Comparison of ENCODE assay signal across 12 cellular contexts in genomic region chr2:55012648-55013484, GRCh38. TPM values are rescaled to one million over a fixed set of nuclear protein-coding genes. Genes with fewer than 3 reads are reported as not detected.
A peak's percentile ranks its signal among the peaks of the same experiment; 100 is the strongest.
DNase-seq lines count a peak whose midpoint lies in the region; ATAC-seq and TF ChIP-seq lines count a peak whose summit lies in the region.
"Had no signal": no experiment of that assay in that cellular context is flagged by ENCODE, and none has a peak within 500 bp of the region (broad histone marks: within the 10 kb centered on the region; RNA-seq: fewer than 3 reads in every experiment).

No MANE protein-coding gene starts in this region.

- H3K27me3 ChIP-seq in tibial artery: no peaks in the 10 kb centered on the region

- H3K36me3 ChIP-seq in tibial artery: no peaks in the 10 kb centered on the region

- POLR2A ChIA-PET in activated CD8-positive, alpha-beta T cell treated with anti-CD3 and anti-CD28 coated beads for 36 hours (lab: Charles Lee): no interaction called here
- POLR2A ChIA-PET in activated CD8-positive, alpha-beta T cell treated with anti-CD3 and anti-CD28 coated beads, Interleukin-2, amount 10 ng/mL, durations not matched to agents 7 days and 5 days (lab: Charles Lee): interaction anchor here (1.5 kb wide), 1 partner anchor 37 kb away, joined by 4 read pairs; the partner anchor contains the start of gene RTN4

- H3K27ac Mint-ChIP-seq in activated CD8-positive, alpha-beta T cell treated with anti-CD3 and anti-CD28 coated beads for 36 hours: peak overlapping the region; percentile 16
- H3K27ac Mint-ChIP-seq in activated CD8-positive, alpha-beta T cell treated with anti-CD3 and anti-CD28 coated beads, Interleukin-2, amount 10 ng/mL, durations not matched to agents 7 days and 5 days: no peak overlapping the region
- H3K27ac Mint-ChIP-seq in brain (peak overlapping the region; percentile 31 to 95 (median 82)), memory B cell (peak overlapping the region; percentile 41)

- intact Hi-C loops in activated CD8-positive, alpha-beta T cell treated with anti-CD3 and anti-CD28 coated beads for 36 hours (cut with micrococcal nuclease): loop anchor here (10.0 kb wide), 1 partner anchor 212 kb away; no protein-coding TSS in a partner anchor
- intact Hi-C loops in tibial artery (cut with DNase I; ENCODE audit: low total_unique reads): loop anchor here (2.0 kb wide), 1 partner anchor 38 kb away; the partner anchor contains the start of gene RTN4

- DNase-seq in activated CD8-positive, alpha-beta T cell treated with anti-CD3 and anti-CD28 coated beads for 36 hours: no peak
- DNase-seq in activated CD8-positive, alpha-beta T cell treated with anti-CD3 and anti-CD28 coated beads, Interleukin-2, amount 10 ng/mL, durations not matched to agents 7 days and 5 days: no peak
- DNase-seq in memory B cell (ENCODE audit: low spot score in 2 of 2) (no peak), tibial artery (no peak), NCI-H748 treated with DMSO at 0.1 percent for 48 hours (lab: John Stamatoyannopoulos, UW) (no peak), NCI-H146 treated with DMSO at 0.1 percent for 48 hours (lab: John Stamatoyannopoulos, UW; ENCODE audit: unreplicated experiment) (no peak)
- DNase-seq: activated CD4-positive, alpha-beta T cell treated with anti-CD3 and anti-CD28 coated beads for 1 hour; anterior cingulate cortex; NCI-H2081 treated with DMSO at 0.1 percent for 48 hours; stimulated activated CD4-positive, alpha-beta T cell treated with anti-CD3 and anti-CD28 coated beads, Interleukin-2, amount 100 ng/mL, for 24 hours had no signal

- peaks cover 42% of the 10 kb centered on the region for H3K4me1 Mint-ChIP-seq in activated CD8-positive, alpha-beta T cell treated with anti-CD3 and anti-CD28 coated beads for 36 hours (ENCODE audit: low read depth)
- peaks cover 35% of the 10 kb centered on the region for H3K4me1 Mint-ChIP-seq in activated CD8-positive, alpha-beta T cell treated with anti-CD3 and anti-CD28 coated beads, Interleukin-2, amount 10 ng/mL, durations not matched to agents 7 days and 5 days (ENCODE audit: low read depth)
- H3K4me1 Mint-ChIP-seq in brain (peaks cover 78% of the 10 kb centered on the region), memory B cell (peaks cover 25% of the 10 kb centered on the region)

- no peaks in the 10 kb centered on the region for H3K9me3 ChIP-seq in tibial artery

- H3K4me3 Mint-ChIP-seq in activated CD8-positive, alpha-beta T cell treated with anti-CD3 and anti-CD28 coated beads for 36 hours: no peak overlapping the region
- no peak overlapping the region for H3K4me3 Mint-ChIP-seq in activated CD8-positive, alpha-beta T cell treated with anti-CD3 and anti-CD28 coated beads, Interleukin-2, amount 10 ng/mL, durations not matched to agents 7 days and 5 days
- H3K4me3 Mint-ChIP-seq in brain: peak overlapping the region in 4 of 5 experiments; percentile 38 to 72 (median 52)
- H3K4me3 Mint-ChIP-seq in memory B cell: no peak overlapping the region

- peak overlapping the region; percentile 51 to 55 for H3K27ac ChIP-seq in tibial artery

- H3K9me3 Mint-ChIP-seq in activated CD8-positive, alpha-beta T cell treated with anti-CD3 and anti-CD28 coated beads for 36 hours: peaks cover 1% of the 10 kb centered on the region
- H3K9me3 Mint-ChIP-seq in activated CD8-positive, alpha-beta T cell treated with anti-CD3 and anti-CD28 coated beads, Interleukin-2, amount 10 ng/mL, durations not matched to agents 7 days and 5 days (ENCODE audit: insufficient read depth): no peaks in the 10 kb centered on the region
- H3K9me3 Mint-ChIP-seq in brain (peaks cover 2 to 7% (median 5%) of the 10 kb centered on the region in 5 experiments), memory B cell (no peaks in the 10 kb centered on the region)

- H3K4me1 ChIP-seq in tibial artery: peaks cover 0 to 91% (median 40%) of the 10 kb centered on the region in 4 donors

- CTCF ChIA-PET in activated CD8-positive, alpha-beta T cell treated with anti-CD3 and anti-CD28 coated beads for 36 hours (lab: Charles Lee): interaction anchor here (0.7 to 4.6 kb wide), 7 partner anchors 13 to 174 kb away, joined by 3 to 33 read pairs (median 5); no protein-coding TSS in a partner anchor
- CTCF ChIA-PET in activated CD8-positive, alpha-beta T cell treated with anti-CD3 and anti-CD28 coated beads, Interleukin-2, amount 10 ng/mL, durations not matched to agents 7 days and 5 days (lab: Charles Lee): interaction anchor here (0.6 to 6.8 kb wide), 15 partner anchors 9 to 346 kb away, joined by 3 to 43 read pairs (median 6); partner anchors contain the start of gene RTN4

- H3K4me3 ChIP-seq in tibial artery: no peak overlapping the region

- ATAC-seq in activated CD8-positive, alpha-beta T cell treated with anti-CD3 and anti-CD28 coated beads for 36 hours: no peak
- no peak for ATAC-seq in activated CD8-positive, alpha-beta T cell treated with anti-CD3 and anti-CD28 coated beads, Interleukin-2, amount 10 ng/mL, durations not matched to agents 7 days and 5 days
- no peak for ATAC-seq in memory B cell (ENCODE audit: low read depth)
- ATAC-seq in HG03045 (IDR thresholded peaks at IDR 0.05; ENCODE audit: unreplicated experiment): no peak

- peaks cover 5% of the 10 kb centered on the region for H3K36me3 Mint-ChIP-seq in activated CD8-positive, alpha-beta T cell treated with anti-CD3 and anti-CD28 coated beads for 36 hours (ENCODE audit: low read depth)
- H3K36me3 Mint-ChIP-seq in activated CD8-positive, alpha-beta T cell treated with anti-CD3 and anti-CD28 coated beads, Interleukin-2, amount 10 ng/mL, durations not matched to agents 7 days and 5 days (ENCODE audit: low read depth): peaks cover 4% of the 10 kb centered on the region
- H3K36me3 Mint-ChIP-seq in brain: peaks cover 22% of the 10 kb centered on the region
- H3K36me3 Mint-ChIP-seq in memory B cell: no peaks in the 10 kb centered on the region

- no peaks in the 10 kb centered on the region for H3K27me3 Mint-ChIP-seq in activated CD8-positive, alpha-beta T cell treated with anti-CD3 and anti-CD28 coated beads for 36 hours
- no peaks in the 10 kb centered on the region for H3K27me3 Mint-ChIP-seq in activated CD8-positive, alpha-beta T cell treated with anti-CD3 and anti-CD28 coated beads, Interleukin-2, amount 10 ng/mL, durations not matched to agents 7 days and 5 days (ENCODE audit: low read depth)
- H3K27me3 Mint-ChIP-seq in brain (no peaks in the 10 kb centered on the region), memory B cell (no peaks in the 10 kb centered on the region)

- TF ChIP-seq CTCF in activated CD8-positive, alpha-beta T cell treated with anti-CD3 and anti-CD28 coated beads for 36 hours (IDR thresholded peaks at IDR 0.05): no peak
- no peak for TF ChIP-seq CTCF in brain (conservative IDR thresholded peaks at IDR 0.05)
- no peak for TF ChIP-seq CTCF in tibial artery (IDR thresholded peaks at IDR 0.05)

RNA-seq across cellular contexts. Expression of gene RTN4, which starts 37.4 kb away (rescaled TPM):
- total RNA-seq in activated CD8-positive, alpha-beta T cell treated with anti-CD3 and anti-CD28 coated beads for 36 hours: 10 to 100 TPM; 81.5 to 85.0 TPM
- total RNA-seq in activated CD8-positive, alpha-beta T cell treated with anti-CD3 and anti-CD28 coated beads, Interleukin-2, amount 10 ng/mL, durations not matched to agents 7 days and 5 days: 10 to 100 TPM; 90.3 to 93.9 TPM
- polyA plus RNA-seq in brain (ENCODE audit: insufficient read depth, low read depth, low replicate concordance): 228 TPM

Comparison
In these comparisons a context has a peak if more than half of its experiments do, and no peak if none do; other contexts are left out.
1. H3K4me3 Mint-ChIP-seq: peak in brain (4 of 5); none in activated CD8-positive, alpha-beta T cell treated with anti-CD3 and anti-CD28 coated beads for 36 hours (single experiment), activated CD8-positive, alpha-beta T cell treated with anti-CD3 and anti-CD28 coated beads, Interleukin-2, amount 10 ng/mL, durations not matched to agents 7 days and 5 days (single experiment) and memory B cell (single experiment).